Comparison of ENCODE assay signal across 28 cellular contexts in the genomic region with DNA sequence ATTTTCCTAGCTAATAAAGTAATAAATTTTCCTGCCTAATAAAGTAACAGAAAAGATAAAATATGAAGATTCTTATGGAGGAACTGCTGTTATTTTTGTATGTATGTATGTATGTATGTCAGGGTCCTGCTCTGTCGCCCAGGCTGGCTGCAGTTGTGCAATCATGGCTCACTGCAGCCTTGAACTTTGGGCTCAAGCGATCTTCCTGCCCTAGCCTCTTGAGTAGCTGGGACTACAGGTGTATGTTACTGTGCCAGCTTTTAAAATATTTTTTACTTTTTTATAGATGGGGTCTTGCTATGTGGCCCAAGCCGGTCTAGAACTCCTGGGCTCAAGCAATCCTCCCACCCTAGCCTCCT. TPM values are rescaled to one million over a fixed set of nuclear protein-coding genes. Genes with fewer than 3 reads are reported as not detected.
"Had no signal": no experiment of that assay in that cellular context is flagged by ENCODE, and none has a peak within 500 bp of the region (broad histone marks: within the 10 kb centered on the region; RNA-seq: fewer than 3 reads in every experiment).

No MANE protein-coding gene starts in this region.

- H3K36me3 ChIP-seq: ovary, suprapubic skin, tibial artery, upper lobe of right lung had no signal

- FAIRE-seq: keratinocyte had no signal

- H3K4me1 ChIP-seq: tibial artery, upper lobe of right lung had no signal

- H3K36me3 Mint-ChIP-seq: activated CD4-positive, alpha-beta memory T cell treated with anti-CD3 and anti-CD28 coated beads for 36 hours; activated naive CD4-positive, alpha-beta T cell treated with anti-CD3 and anti-CD28 coated beads, Interleukin-2, amount 10 ng/mL, durations not matched to agents 7 days and 5 days; activated naive CD8-positive, alpha-beta T cell treated with anti-CD3 and anti-CD28 coated beads, Interleukin-2, amount 10 ng/mL, durations not matched to agents 7 days and 5 days; mesothelial cell of epicardium; naive thymus-derived CD4-positive, alpha-beta T cell; stimulated activated naive B cell treated with anti-CD40 and anti-IgM and Interleukin-4, amounts not matched to agents 10 μg/mL and 1 μg/mL and 100 μg/mL, for 72 hours had no signal

- H3K9me3 ChIP-seq: ovary, suprapubic skin, tibial artery, upper lobe of right lung had no signal

- H3K4me1 Mint-ChIP-seq: stimulated activated naive B cell treated with anti-CD40 and anti-IgM and Interleukin-4, amounts not matched to agents 10 μg/mL and 1 μg/mL and 100 μg/mL, for 72 hours had no signal

- H3K27me3 ChIP-seq: ovary, suprapubic skin, tibial artery, upper lobe of right lung had no signal

- ATAC-seq: esophagus mucosa; left cardiac atrium; naive thymus-derived CD4-positive, alpha-beta T cell; sciatic nerve; stimulated activated naive B cell treated with anti-CD40 and anti-IgM and Interleukin-4, amounts not matched to agents 10 μg/mL and 1 μg/mL and 100 μg/mL, for 72 hours had no signal

- H3K9me3 Mint-ChIP-seq: activated CD4-positive, alpha-beta memory T cell treated with anti-CD3 and anti-CD28 coated beads for 36 hours; activated CD4-positive, alpha-beta T cell treated with anti-CD3 and anti-CD28 coated beads, Interleukin-2, amount 10 ng/mL, durations not matched to agents 24 days and 14 days; activated naive CD4-positive, alpha-beta T cell treated with anti-CD3 and anti-CD28 coated beads, Interleukin-2, amount 10 ng/mL, durations not matched to agents 7 days and 5 days; activated naive CD8-positive, alpha-beta T cell treated with anti-CD3 and anti-CD28 coated beads, Interleukin-2, amount 10 ng/mL, durations not matched to agents 7 days and 5 days; activated T-helper 1 cell treated with anti-CD3 and anti-CD28 coated beads, Interleukin-12 subunit alpha, Interleukin-12 subunit beta, Interleukin-2, Interleukin-4 antibody, amounts not matched to agents 30 ng/mL and 10 ng/mL and 1 ng/mL, durations not matched to agents 14 hours and 24 hours and 36 hours; mesothelial cell of epicardium; stimulated activated naive B cell treated with anti-CD40 and anti-IgM and Interleukin-4, amounts not matched to agents 10 μg/mL and 1 μg/mL and 100 μg/mL, for 72 hours had no signal

- H3K27ac ChIP-seq: ovary, skin epidermis, suprapubic skin, tibial artery, upper lobe of right lung had no signal

- H3K4me3 Mint-ChIP-seq: activated CD4-positive, alpha-beta memory T cell treated with anti-CD3 and anti-CD28 coated beads for 36 hours; activated CD4-positive, alpha-beta T cell treated with anti-CD3 and anti-CD28 coated beads, Interleukin-2, amount 10 ng/mL, durations not matched to agents 24 days and 14 days; activated naive CD4-positive, alpha-beta T cell treated with anti-CD3 and anti-CD28 coated beads, Interleukin-2, amount 10 ng/mL, durations not matched to agents 7 days and 5 days; activated naive CD8-positive, alpha-beta T cell treated with anti-CD3 and anti-CD28 coated beads, Interleukin-2, amount 10 ng/mL, durations not matched to agents 7 days and 5 days; activated T-helper 1 cell treated with anti-CD3 and anti-CD28 coated beads, Interleukin-12 subunit alpha, Interleukin-12 subunit beta, Interleukin-2, Interleukin-4 antibody, amounts not matched to agents 30 ng/mL and 10 ng/mL and 1 ng/mL, durations not matched to agents 14 hours and 24 hours and 36 hours; mesothelial cell of epicardium; naive thymus-derived CD4-positive, alpha-beta T cell; stimulated activated naive B cell treated with anti-CD40 and anti-IgM and Interleukin-4, amounts not matched to agents 10 μg/mL and 1 μg/mL and 100 μg/mL, for 72 hours had no signal

- H3K27ac Mint-ChIP-seq: activated CD4-positive, alpha-beta memory T cell treated with anti-CD3 and anti-CD28 coated beads for 36 hours; activated naive CD4-positive, alpha-beta T cell treated with anti-CD3 and anti-CD28 coated beads, Interleukin-2, amount 10 ng/mL, durations not matched to agents 7 days and 5 days; activated naive CD8-positive, alpha-beta T cell treated with anti-CD3 and anti-CD28 coated beads, Interleukin-2, amount 10 ng/mL, durations not matched to agents 7 days and 5 days; activated T-helper 1 cell treated with anti-CD3 and anti-CD28 coated beads, Interleukin-12 subunit alpha, Interleukin-12 subunit beta, Interleukin-2, Interleukin-4 antibody, amounts not matched to agents 30 ng/mL and 10 ng/mL and 1 ng/mL, durations not matched to agents 14 hours and 24 hours and 36 hours; mesothelial cell of epicardium; naive thymus-derived CD4-positive, alpha-beta T cell; progenitor cell of endocrine pancreas; stimulated activated naive B cell treated with anti-CD40 and anti-IgM and Interleukin-4, amounts not matched to agents 10 μg/mL and 1 μg/mL and 100 μg/mL, for 72 hours had no signal

- H3K4me3 ChIP-seq: ovary, skin epidermis, suprapubic skin, tibial artery, upper lobe of right lung had no signal

- DNase-seq: activated CD4-positive, alpha-beta memory T cell treated with anti-CD3 and anti-CD28 coated beads for 36 hours; activated CD4-positive, alpha-beta T cell treated with anti-CD3 and anti-CD28 coated beads, Interleukin-2, amount 10 ng/mL, durations not matched to agents 24 days and 14 days; activated CD4-positive, CD25-positive, alpha-beta regulatory T cell treated with anti-CD3 and anti-CD28 coated beads, Interleukin-2, amount 50 U/mL, for 72 hours; activated CD8-positive, alpha-beta memory T cell treated with anti-CD3 and anti-CD28 coated beads, Interleukin-2, amount 50 U/mL, for 4 hours; activated effector memory CD4-positive, alpha-beta T cell treated with anti-CD3 and anti-CD28 coated beads, Interleukin-2, amount 50 U/mL, for 16 hours; activated naive CD4-positive, alpha-beta T cell treated with anti-CD3 and anti-CD28 coated beads, Interleukin-2, amount 10 ng/mL, durations not matched to agents 7 days and 5 days; activated naive CD8-positive, alpha-beta T cell treated with anti-CD3 and anti-CD28 coated beads, Interleukin-2, amount 10 ng/mL, durations not matched to agents 7 days and 5 days; activated T-cell treated with anti-CD3 and anti-CD28 coated beads, Interleukin-2, amount 50 U/mL, for 1 hour; amniotic stem cell; central memory CD4-positive, alpha-beta T cell; head of caudate nucleus; hippocampal formation; left cardiac atrium; naive thymus-derived CD4-positive, alpha-beta T cell; ovary; stimulated activated naive B cell treated with anti-CD40 and anti-IgM and Interleukin-4, amounts not matched to agents 10 μg/mL and 1 μg/mL and 100 μg/mL, for 72 hours; T1000; tibial artery; upper lobe of right lung had no signal

RNA-seq across cellular contexts. Expression of gene ANKRD29, which starts 26.7 kb away (rescaled TPM):
- total RNA-seq: activated CD4-positive, alpha-beta memory T cell treated with anti-CD3 and anti-CD28 coated beads for 36 hours; activated CD4-positive, alpha-beta T cell treated with anti-CD3 and anti-CD28 coated beads, Interleukin-2, amount 10 ng/mL, durations not matched to agents 24 days and 14 days; activated CD8-positive, alpha-beta memory T cell treated with anti-CD3 and anti-CD28 coated beads for 36 hours; activated naive CD8-positive, alpha-beta T cell treated with anti-CD3 and anti-CD28 coated beads, Interleukin-2, amount 10 ng/mL, durations not matched to agents 7 days and 5 days; activated T-helper 1 cell treated with anti-CD3 and anti-CD28 coated beads, Interleukin-12 subunit alpha, Interleukin-12 subunit beta, Interleukin-2, Interleukin-4 antibody, amounts not matched to agents 30 ng/mL and 10 ng/mL and 1 ng/mL, durations not matched to agents 14 hours and 24 hours and 36 hours had no signal

RNA-seq across cellular contexts. Expression of gene LAMA3, which starts 53.2 kb away (rescaled TPM):
- total RNA-seq: activated CD4-positive, alpha-beta T cell treated with anti-CD3 and anti-CD28 coated beads, Interleukin-2, amount 10 ng/mL, durations not matched to agents 24 days and 14 days; activated T-helper 1 cell treated with anti-CD3 and anti-CD28 coated beads, Interleukin-12 subunit alpha, Interleukin-12 subunit beta, Interleukin-2, Interleukin-4 antibody, amounts not matched to agents 30 ng/mL and 10 ng/mL and 1 ng/mL, durations not matched to agents 14 hours and 24 hours and 36 hours had no signal
- polyA plus RNA-seq: naive thymus-derived CD4-positive, alpha-beta T cell had no signal
